Comparison of ENCODE assay signal across 9 cellular contexts in genomic region chr1:40256401-40257084, GRCh38. TPM values are rescaled to one million over a fixed set of nuclear protein-coding genes. Genes with fewer than 3 reads are reported as not detected.
DNase-seq lines count a peak whose midpoint lies in the region; ATAC-seq and TF ChIP-seq lines count a peak whose summit lies in the region.
"Had no signal": no experiment of that assay in that cellular context is flagged by ENCODE, and none has a peak within 500 bp of the region (broad histone marks: within the 10 kb centered on the region; RNA-seq: fewer than 3 reads in every experiment).

No MANE protein-coding gene starts in this region.

- H3K36me3 ChIP-seq in cardiac muscle cell (peaks cover 12% of the 10 kb centered on the region), adipocyte (ENCODE audit: control insufficient read depth, insufficient read depth, low read length, severe bottlenecking) (peaks cover 15% of the 10 kb centered on the region), left lung (peaks cover 0 to 15% of the 10 kb centered on the region in 2 donors), transverse colon (peaks cover 0 to 11% (median 4%) of the 10 kb centered on the region in 4 donors)

- H3K27me3 ChIP-seq in cardiac muscle cell (no peaks in the 10 kb centered on the region), adipocyte (replicated peaks; ENCODE audit: control insufficient read depth, insufficient read depth, low read length) (no peaks in the 10 kb centered on the region), left lung (no peaks in the 10 kb centered on the region), transverse colon (no peaks in the 10 kb centered on the region)

- H3K4me1 ChIP-seq in cardiac muscle cell (ENCODE audit: low read depth): peaks cover 5% of the 10 kb centered on the region
- H3K4me1 ChIP-seq in adipocyte (ENCODE audit: control insufficient read depth, insufficient read depth, low read length): peaks cover 16% of the 10 kb centered on the region
- peaks cover 8 to 44% of the 10 kb centered on the region in 2 donors for H3K4me1 ChIP-seq in left lung
- peaks cover 6 to 31% (median 22%) of the 10 kb centered on the region in 4 donors for H3K4me1 ChIP-seq in transverse colon

- H3K27ac ChIP-seq in cardiac muscle cell (peak overlapping the region; percentile 99), left lung (peak overlapping the region; percentile 97 to 98), transverse colon (peak overlapping the region; percentile 91 to 96 (median 96))

- WGBS in transverse colon (ENCODE audit: low coverage in 1 of 2), 2 donors: 31 to 44% methylated on average over 6 of the region's 6 CpGs

- DNase-seq in cardiac muscle cell (ENCODE audit: low read depth in 1 of 2, low spot score in 1 of 2): no peak
- no peak for DNase-seq in cardiac septum (ENCODE audit: low spot score)
- peak; percentile 24 for DNase-seq in adipocyte (ENCODE audit: low read depth)
- DNase-seq in left lung: no peak
- no peak for DNase-seq in transverse colon
- DNase-seq in NCI-H69 (lab: John Stamatoyannopoulos, UW): no peak
- DNase-seq in stimulated activated CD4-positive, alpha-beta T cell treated with anti-CD3 and anti-CD28 coated beads, Interleukin-2, amount 100 ng/mL, for 24 hours: no peak
- DNase-seq in glomerular visceral epithelial cell (ENCODE audit: extremely low spot score): no peak
- DNase-seq: NCI-H226 had no signal

- no peak for ATAC-seq in left lung

- no peaks in the 10 kb centered on the region for H3K9me3 ChIP-seq in cardiac muscle cell (ENCODE audit: low read depth)
- H3K9me3 ChIP-seq in adipocyte (ENCODE audit: control insufficient read depth, low read length): no peaks in the 10 kb centered on the region
- H3K9me3 ChIP-seq in left lung: no peaks in the 10 kb centered on the region
- no peaks in the 10 kb centered on the region for H3K9me3 ChIP-seq in transverse colon

- H3K4me3 ChIP-seq in cardiac muscle cell (peak overlapping the region; percentile 62), adipocyte (ENCODE audit: low read length) (peak overlapping the region; percentile 98), left lung (peak overlapping the region; percentile 61 to 95), transverse colon (peak overlapping the region in 3 of 4 donors; percentile 62 to 87 (median 84))

- in situ Hi-C loops in transverse colon (cut with MboI; ENCODE audit: low pct_ligation_motif_present in 1 of 4, low pct_unique_long_range_greater_than_20kb in 1 of 4, low sequenced_read_pairs in 3 of 4): no loop called here

- intact Hi-C loops in cardiac septum (cut with DNase I) (loop anchor here (1.0 kb wide), 1 partner anchor 95 kb away; the partner anchor contains the start of gene RLF), left lung (cut with DNase I) (no loop called here), transverse colon (cut with DNase I; ENCODE audit: low total_unique reads) (no loop called here)

- no peak for TF ChIP-seq POLR2A in transverse colon (IDR thresholded peaks at IDR 0.05)

- TF ChIP-seq EP300 in transverse colon (IDR thresholded peaks at IDR 0.05; ENCODE audit: low read depth): no peak

- H3K9ac ChIP-seq in adipocyte (ENCODE audit: low read length): peak overlapping the region; percentile 92

- TF ChIP-seq CTCF in cardiac muscle cell (IDR thresholded peaks at IDR 0.05; ENCODE audit: low read depth, low read length): no peak
- TF ChIP-seq CTCF in left lung (IDR thresholded peaks at IDR 0.05): no peak
- no peak for TF ChIP-seq CTCF in transverse colon (IDR thresholded peaks at IDR 0.05)

RNA-seq across cellular contexts. Expression of gene ZMPSTE24, which starts 1.5 kb away (rescaled TPM):
- total RNA-seq in cardiac muscle cell (8.4 and 15.0 TPM in 2 replicates), cardiac septum (24.8 TPM), left lung (10 to 100 TPM; 54.5 to 57.2 TPM), transverse colon (10 to 100 TPM in 2 of 4 donors, 1 to 10 TPM in 2; 3.4 to 40.8 (median 23.7) TPM)
- polyA plus RNA-seq in cardiac muscle cell: 9.8 and 24.0 TPM in 2 replicates

RNA-seq across cellular contexts. Expression of gene TMCO2, which starts 8.8 kb away (rescaled TPM):
- not detected in 2 replicates for total RNA-seq in cardiac muscle cell
- not detected in 2 replicates for polyA plus RNA-seq in cardiac muscle cell
- total RNA-seq in cardiac septum: not detected
- under 1 TPM in 1 of 2 donors, not detected in 1; 0.55 TPM for total RNA-seq in left lung
- not detected for total RNA-seq in transverse colon
